In genomic region chr5:19886123-19886921, GRCh38 we compare ENCODE assay signal across 10 cellular contexts.
DNase-seq lines count a peak whose midpoint lies in the region; FAIRE-seq and TF ChIP-seq lines count a peak whose summit lies in the region.
"Had no signal": no experiment of that assay in that cellular context is flagged by ENCODE, and none has a peak within 500 bp of the region (broad histone marks: within the 10 kb centered on the region; RNA-seq: fewer than 3 reads in every experiment).

No MANE protein-coding gene starts in this region.

- no peaks in the 10 kb centered on the region for H3K4me1 ChIP-seq in small intestine (ENCODE audit: control insufficient read depth in 2 of 2, insufficient read depth in 1 of 2, low read depth in 1 of 2, low read length in 1 of 2)

- FAIRE-seq in H54 (lab: Jason Lieb, UNC) (peak; percentile 99), small intestine (lab: Jason Lieb, UNC) (no peak)

- no peaks in the 10 kb centered on the region for H3K27me3 ChIP-seq in small intestine (ENCODE audit: control insufficient read depth in 2 of 2, insufficient read depth in 2 of 2, low read length in 2 of 2)

- H3K36me3 ChIP-seq in small intestine (ENCODE audit: control insufficient read depth in 2 of 2, insufficient read depth in 2 of 2, low read length in 2 of 2): no peaks in the 10 kb centered on the region

- no peaks in the 10 kb centered on the region for H3K9me3 ChIP-seq in small intestine (ENCODE audit: control insufficient read depth, low read depth)

- WGBS in small intestine, 3 donors: 78 to 79% (median 79%) methylated on average over 7 of the region's 7 CpGs

- DNase-seq in H54 (ENCODE audit: insufficient read length, low spot score) (peak; percentile 12), NCI-H510A treated with DMSO at 0.1 percent for 48 hours (lab: John Stamatoyannopoulos, UW) (peak; percentile 82), cerebellum (ENCODE audit: low spot score) (peak; percentile 10), skeletal muscle cell (ENCODE audit: low read depth) (peak; percentile 64), small intestine (no peak), retina (no peak), hippocampal formation (lab: John Stamatoyannopoulos, UW) (no peak)
- DNase-seq in activated CD4-positive, alpha-beta T cell treated with anti-CD3 and anti-CD28 coated beads, Interleukin-2, amount 50 U/mL, for 48 hours: no peak
- DNase-seq: effector CD4-positive, alpha-beta T cell; left colon had no signal

- H3K4me3 ChIP-seq in skeletal muscle cell (ENCODE audit: low read depth, low read length) (no peak overlapping the region), small intestine (ENCODE audit: low read depth in 1 of 2, low read length in 2 of 2) (no peak overlapping the region)

- no peak overlapping the region for H3K27ac ChIP-seq in small intestine (ENCODE audit: low read depth in 1 of 2, low read length in 1 of 2)

- TF ChIP-seq POLR2A in H54 (IDR thresholded peaks at IDR 0.05; ENCODE audit: low read depth, low read length): no peak

Comparison
In these comparisons a context has a peak if more than half of its experiments do, and no peak if none do; other contexts are left out.
1. DNase-seq: peak in H54 (single experiment), NCI-H510A treated with DMSO at 0.1 percent for 48 hours (single experiment), cerebellum (single experiment) and skeletal muscle cell (single experiment); none in small intestine (single experiment), activated CD4-positive, alpha-beta T cell treated with anti-CD3 and anti-CD28 coated beads, Interleukin-2, amount 50 U/mL, for 48 hours (0 of 2), retina (single experiment) and hippocampal formation (0 of 2).